In the genomic region with DNA sequence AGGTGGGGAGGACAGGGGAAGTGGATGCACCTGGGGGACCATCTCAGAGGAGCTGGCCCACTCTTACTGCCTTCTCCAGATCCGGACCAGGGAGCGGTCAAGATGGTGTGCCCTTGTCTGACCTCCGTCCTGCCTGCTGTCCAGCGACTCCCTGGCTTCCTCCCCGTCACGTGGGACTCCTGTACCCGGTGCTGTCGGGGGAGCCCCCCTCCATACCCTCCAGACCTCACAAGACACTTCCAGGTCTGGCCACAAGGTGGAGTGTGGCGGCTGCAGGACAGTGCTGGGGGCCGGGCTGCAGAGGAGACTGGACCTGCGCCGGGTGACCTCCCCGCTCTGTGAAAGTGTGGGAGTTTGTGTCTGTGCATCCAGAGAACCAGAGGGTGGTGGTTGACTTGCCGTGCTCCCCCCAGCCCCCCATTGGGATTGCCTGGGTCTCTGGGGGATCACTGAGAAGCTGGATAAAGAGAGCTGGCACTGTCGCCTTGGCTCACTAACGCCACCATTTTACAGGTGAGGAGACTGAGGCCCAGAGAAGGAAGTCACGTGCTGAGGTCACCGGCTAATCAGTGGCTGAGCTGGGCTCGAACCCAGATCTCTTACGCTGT, we compare ENCODE assay signal across 1 cellular context.
A peak's percentile ranks its signal among the peaks of the same experiment; 100 is the strongest.
TF ChIP-seq lines count a peak whose summit lies in the region.

No MANE protein-coding gene starts in this region.

TF ChIP-seq in HEK293, 187 proteins besides CTCF, POLR2A, EP300 and RAD21 (continued from another document):
- TF ChIP-seq, protein P1, sequence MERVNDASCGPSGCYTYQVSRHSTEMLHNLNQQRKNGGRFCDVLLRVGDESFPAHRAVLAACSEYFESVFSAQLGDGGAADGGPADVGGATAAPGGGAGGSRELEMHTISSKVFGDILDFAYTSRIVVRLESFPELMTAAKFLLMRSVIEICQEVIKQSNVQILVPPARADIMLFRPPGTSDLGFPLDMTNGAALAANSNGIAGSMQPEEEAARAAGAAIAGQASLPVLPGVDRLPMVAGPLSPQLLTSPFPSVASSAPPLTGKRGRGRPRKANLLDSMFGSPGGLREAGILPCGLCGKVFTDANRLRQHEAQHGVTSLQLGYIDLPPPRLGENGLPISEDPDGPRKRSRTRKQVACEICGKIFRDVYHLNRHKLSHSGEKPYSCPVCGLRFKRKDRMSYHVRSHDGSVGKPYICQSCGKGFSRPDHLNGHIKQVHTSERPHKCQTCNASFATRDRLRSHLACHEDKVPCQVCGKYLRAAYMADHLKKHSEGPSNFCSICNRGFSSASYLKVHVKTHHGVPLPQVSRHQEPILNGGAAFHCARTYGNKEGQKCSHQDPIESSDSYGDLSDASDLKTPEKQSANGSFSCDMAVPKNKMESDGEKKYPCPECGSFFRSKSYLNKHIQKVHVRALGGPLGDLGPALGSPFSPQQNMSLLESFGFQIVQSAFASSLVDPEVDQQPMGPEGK (tag by site-specific recombination; IDR thresholded peaks at IDR 0.05) = peak; percentile 77
- TF ChIP-seq GLIS2 (tag by site-specific recombination; IDR thresholded peaks at IDR 0.05) = peak; percentile 78
- TF ChIP-seq ZNF391 (tag by site-specific recombination; IDR thresholded peaks at IDR 0.05; ENCODE audit: borderline replicate concordance, low read depth) = 0 out of 2 replicates have a peak, but pooled peaks have one; percentile 17
- TF ChIP-seq GLIS1 (tag by site-specific recombination; IDR thresholded peaks at IDR 0.05) = peak; percentile 32; the same call in 1 of the 2 replicates
- peak; percentile 14 for TF ChIP-seq ZBTB26 (tag by site-specific recombination; optimal IDR thresholded peaks at IDR 0.05)
TF ChIP-seq in HEK293: peak in this region for 16.
